8 cellular contexts compared by ENCODE assay signal in genomic region chr3:146161725-146162047, GRCh38. TPM values are rescaled to one million over a fixed set of nuclear protein-coding genes. Genes with fewer than 3 reads are reported as not detected.
DNase-seq lines count a peak whose midpoint lies in the region; ATAC-seq and TF ChIP-seq lines count a peak whose summit lies in the region.

No MANE protein-coding gene starts in this region.

- H3K9ac ChIP-seq in HUES64 (ENCODE audit: low read depth, low read length), result peak overlapping the region; percentile 76

- H3K27me3 ChIP-seq in HUES64 (ENCODE audit: insufficient read depth, low read length), result peaks cover 15% of the 10 kb centered on the region; the same call in 1 of the 2 replicates
- H3K27me3 ChIP-seq in lung (ENCODE audit: control insufficient read depth, insufficient read depth), result no peaks in the 10 kb centered on the region
- no peaks in the 10 kb centered on the region for H3K27me3 ChIP-seq in upper lobe of right lung

- H3K36me3 ChIP-seq in HUES64 (ENCODE audit: insufficient read depth, low read length) (no peaks in the 10 kb centered on the region), lung (ENCODE audit: control insufficient read depth in 2 of 2, insufficient read depth in 2 of 2, low read length in 2 of 2) (no peaks in the 10 kb centered on the region), upper lobe of right lung (no peaks in the 10 kb centered on the region)

- ATAC-seq in lung (ENCODE audit: insufficient read depth, low FRiP score), result peak; percentile 1
- peak; percentile 1 for ATAC-seq in upper lobe of right lung
- ATAC-seq in HG03439 (IDR thresholded peaks at IDR 0.05; ENCODE audit: unreplicated experiment), result no peak

- DNase-seq in AG20443 (ENCODE audit: low spot score) (peak; percentile 31), cerebellar cortex (ENCODE audit: low spot score) (peak; percentile 42), lung (ENCODE audit: low spot score) (peak; percentile 30), upper lobe of right lung (no peak), pons (ENCODE audit: low spot score) (no peak)
- no peak for DNase-seq in stimulated activated CD4-positive, alpha-beta T cell treated with anti-CD3 and anti-CD28 coated beads, Interleukin-15, amount 100 ng/mL, for 24 hours

- WGBS in HUES64, result 83% methylated on average over 13 of the region's 13 CpGs
- 9 to 14% methylated on average over 13 of the region's 13 CpGs for WGBS in lung, 2 donors

- no peak overlapping the region for H3K27ac ChIP-seq in HUES64 (ENCODE audit: low read depth, low read length)
- peak overlapping the region; percentile 97 to 99 for H3K27ac ChIP-seq in lung (ENCODE audit: low read depth in 1 of 2, low read length in 1 of 2)
- peak overlapping the region; percentile 93 for H3K27ac ChIP-seq in upper lobe of right lung

- H3K9me3 ChIP-seq in HUES64 (ENCODE audit: insufficient read depth, low read depth, low read length) (no peaks in the 10 kb centered on the region), lung (ENCODE audit: control insufficient read depth in 2 of 2, insufficient read depth in 1 of 2, low read length in 1 of 2) (no peaks in the 10 kb centered on the region), upper lobe of right lung (no peaks in the 10 kb centered on the region)

- H3K4me3 ChIP-seq in HUES64 (ENCODE audit: low read length) (peak overlapping the region; percentile 80), lung (peak overlapping the region; percentile 79), upper lobe of right lung (peak overlapping the region; percentile 76)

- TF ChIP-seq CTCF in lung (IDR thresholded peaks at IDR 0.05; ENCODE audit: control extremely low read depth, extremely low read depth) (no peak), upper lobe of right lung (IDR thresholded peaks at IDR 0.05) (no peak)

- intact Hi-C loops in upper lobe of right lung (cut with DNase I), result no loop called here

- H3K4me1 ChIP-seq in HUES64 (ENCODE audit: insufficient read depth, low read length) (peaks cover 43% of the 10 kb centered on the region), lung (ENCODE audit: control insufficient read depth in 2 of 2, insufficient read depth in 2 of 2, low read length in 2 of 2) (peaks cover 0 to 24% of the 10 kb centered on the region in 2 donors), upper lobe of right lung (peaks cover 27% of the 10 kb centered on the region)

RNA-seq across cellular contexts. Expression of gene PLOD2, which starts 0.7 kb away (rescaled TPM):
- 15.7 TPM for polyA plus RNA-seq in HUES64 (2013, experiment 1 of 2)
- polyA plus RNA-seq in HUES64 (2013, experiment 2 of 2), result 24.5 TPM
- 10 to 100 TPM; 24.7 to 73.9 TPM for total RNA-seq in lung
- polyA plus RNA-seq in lung, result 10 to 100 TPM; 17.8 to 20.7 TPM
- 23.7 TPM for total RNA-seq in upper lobe of right lung

Comparison
In these comparisons a context has a peak if more than half of its experiments do, and no peak if none do; other contexts are left out.
1. DNase-seq: peak in AG20443 (single experiment), cerebellar cortex (single experiment) and lung (single experiment); none in upper lobe of right lung (single experiment), stimulated activated CD4-positive, alpha-beta T cell treated with anti-CD3 and anti-CD28 coated beads, Interleukin-15, amount 100 ng/mL, for 24 hours (single experiment) and pons (single experiment).
2. Peak in every context shown above with its lines, with median percentiles within 50 percentile points of each other: H3K4me3 ChIP-seq.